In the genomic region with DNA sequence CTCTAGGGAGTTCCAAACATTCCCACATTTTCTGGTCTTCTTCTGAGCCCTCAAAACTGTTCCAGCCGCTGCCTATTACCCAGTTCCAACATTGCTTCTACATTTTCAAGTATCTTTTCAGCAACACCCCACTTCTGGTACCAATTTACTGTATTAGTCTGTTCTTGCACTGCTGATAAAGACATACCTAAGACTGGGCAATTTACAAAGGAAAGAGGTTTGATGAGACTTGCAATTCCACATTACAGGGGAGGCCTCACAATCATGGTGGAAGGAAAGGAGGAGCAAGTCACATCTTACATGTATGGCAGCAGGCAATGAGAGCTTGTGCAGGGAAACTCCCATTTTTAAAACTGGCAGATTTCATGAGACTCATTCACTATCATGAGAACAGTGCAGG, we compare ENCODE assay signal across 24 cellular contexts.
"Had no signal": no experiment of that assay in that cellular context is flagged by ENCODE, and none has a peak within 500 bp of the region (broad histone marks: within the 10 kb centered on the region; RNA-seq: fewer than 3 reads in every experiment).

No MANE protein-coding gene starts in this region.

- H3K4me3 ChIP-seq: coronary artery, dorsolateral prefrontal cortex, esophagus squamous epithelium, gastrocnemius medialis, heart right ventricle, left lung, lower lobe of right lung, mucosa of descending colon had no signal

- H3K27me3 ChIP-seq: esophagus squamous epithelium, gastrocnemius medialis, heart right ventricle, left lung had no signal

- H3K4me3 Mint-ChIP-seq: mesothelial cell of epicardium, naive B cell had no signal

- H3K36me3 ChIP-seq: esophagus squamous epithelium, gastrocnemius medialis, heart right ventricle, left lung, lower lobe of right lung had no signal

- H3K9me3 ChIP-seq: gastrocnemius medialis had no signal

- DNase-seq: dermis blood vessel endothelial cell; dorsolateral prefrontal cortex; effector CD4-positive, alpha-beta T cell; effector memory CD4-positive, alpha-beta T cell; erythroblast; esophagus squamous epithelium; foreskin fibroblast; foreskin melanocyte; gastrocnemius medialis; glutamatergic neuron; head of caudate nucleus; heart right ventricle; hippocampal formation; left cardiac atrium; left lung; left ventricle myocardium superior; lower lobe of right lung; mesenchymal stem cell; mucosa of descending colon; naive B cell had no signal

- ATAC-seq: esophagus mucosa, gastrocnemius medialis, heart right ventricle, left cardiac atrium, left lung, left ventricle myocardium superior, lower lobe of right lung, mucosa of descending colon had no signal

- H3K27ac Mint-ChIP-seq: mesothelial cell of epicardium, naive B cell had no signal

- H3K4me1 Mint-ChIP-seq: mesothelial cell of epicardium, naive B cell had no signal

- H3K27me3 Mint-ChIP-seq: naive B cell had no signal

- H3K4me1 ChIP-seq: esophagus squamous epithelium, gastrocnemius medialis, heart right ventricle, left lung, lower lobe of right lung had no signal

- H3K27ac ChIP-seq: coronary artery, dorsolateral prefrontal cortex, epithelial cell of prostate, esophagus squamous epithelium, gastrocnemius medialis, heart right ventricle, left lung, lower lobe of right lung had no signal
